9 cellular contexts compared by ENCODE assay signal in genomic region chr10:119395287-119396007, GRCh38.
DNase-seq lines count a peak whose midpoint lies in the region; ATAC-seq and TF ChIP-seq lines count a peak whose summit lies in the region.
"Had no signal": no experiment of that assay in that cellular context is flagged by ENCODE, and none has a peak within 500 bp of the region (broad histone marks: within the 10 kb centered on the region; RNA-seq: fewer than 3 reads in every experiment).

No MANE protein-coding gene starts in this region.

- peak overlapping the region; percentile 59 for H3K27ac ChIP-seq in fibroblast of lung (ENCODE audit: insufficient read depth, low read length)
- H3K27ac ChIP-seq in naive thymus-derived CD4-positive, alpha-beta T cell (ENCODE audit: low read depth, low read length) = no peak overlapping the region

- CTCF ChIA-PET in naive thymus-derived CD4-positive, alpha-beta T cell (lab: Charles Lee) = no interaction called here

- H3K27me3 Mint-ChIP-seq in CD14-positive monocyte (ENCODE audit: low read depth in 3 of 3) = peaks cover 0 to 1% (median 0%) of the 10 kb centered on the region in 3 donors
- H3K27me3 Mint-ChIP-seq in naive thymus-derived CD4-positive, alpha-beta T cell = no peaks in the 10 kb centered on the region

- TF ChIP-seq CTCF in CD14-positive monocyte (IDR thresholded peaks at IDR 0.05) (no peak), fibroblast of lung (conservative IDR thresholded peaks at IDR 0.05 in 1 of 2, IDR thresholded peaks at IDR 0.05 in 1 of 2; ENCODE audit: low read depth in 1 of 2, low read length in 2 of 2) (no peak)

- peak; percentile 80 for ATAC-seq in naive thymus-derived CD4-positive, alpha-beta T cell
- no peak for ATAC-seq in GM18861 (IDR thresholded peaks at IDR 0.05; ENCODE audit: unreplicated experiment)
- ATAC-seq in HG03135 (IDR thresholded peaks at IDR 0.05; ENCODE audit: unreplicated experiment) = no peak

- intact Hi-C loops in CD14-positive monocyte (cut with micrococcal nuclease) = loop anchor here in 1 of 2 donors (10.0 kb wide), 1 partner anchor 91 kb away; no protein-coding TSS in a partner anchor
- intact Hi-C loops in naive thymus-derived CD4-positive, alpha-beta T cell (cut with micrococcal nuclease) = loop anchor here in 1 of 2 donors (2.0 kb wide), 1 partner anchor 15 kb away; no protein-coding TSS in a partner anchor

- no peaks in the 10 kb centered on the region for H3K27me3 ChIP-seq in fibroblast of lung (ENCODE audit: control insufficient read depth, insufficient read depth, low read length)
- no peaks in the 10 kb centered on the region for H3K27me3 ChIP-seq in naive thymus-derived CD4-positive, alpha-beta T cell (ENCODE audit: control insufficient read depth in 2 of 2, insufficient read depth in 2 of 2, low read length in 2 of 2)

- no peaks in the 10 kb centered on the region for H3K9me3 ChIP-seq in fibroblast of lung (ENCODE audit: control insufficient read depth, insufficient read depth, low read depth, low read length)
- no peaks in the 10 kb centered on the region for H3K9me3 ChIP-seq in naive thymus-derived CD4-positive, alpha-beta T cell (ENCODE audit: control insufficient read depth in 2 of 3, low read length in 3 of 3)

- peaks cover 12% of the 10 kb centered on the region for H3K4me1 ChIP-seq in fibroblast of lung (ENCODE audit: control insufficient read depth, extremely low read depth, insufficient read depth, low read length)
- no peaks in the 10 kb centered on the region for H3K4me1 ChIP-seq in naive thymus-derived CD4-positive, alpha-beta T cell (ENCODE audit: control insufficient read depth in 2 of 2, insufficient read depth in 2 of 2, low read length in 2 of 2)

- no peak overlapping the region for H3K4me2 ChIP-seq in fibroblast of lung (ENCODE audit: extremely low read depth, insufficient read depth, low read length)

- peak overlapping the region; percentile 97 to 99 (median 98) for H3K27ac Mint-ChIP-seq in CD14-positive monocyte
- peak overlapping the region in 5 of 9 donors; percentile 13 to 78 (median 43) for H3K27ac Mint-ChIP-seq in naive thymus-derived CD4-positive, alpha-beta T cell

- no peak overlapping the region for H2AFZ ChIP-seq in fibroblast of lung (ENCODE audit: low read length)

- DNase-seq in CD14-positive monocyte (ENCODE audit: low spot score) (peak; percentile 84), OCI-M1 (lab: John Stamatoyannopoulos, UW) (peak; percentile 25), fibroblast of lung (ENCODE audit: low read depth in 2 of 2) (peak; percentile 51 to 74), kidney tubule cell (ENCODE audit: low spot score) (no peak), erythroblast (lab: John Stamatoyannopoulos, UW) (no peak)
- DNase-seq in naive thymus-derived CD4-positive, alpha-beta T cell = no peak
- DNase-seq: Calu3 had no signal

- peaks cover 22 to 31% of the 10 kb centered on the region in 2 donors for H3K36me3 Mint-ChIP-seq in CD14-positive monocyte
- H3K36me3 Mint-ChIP-seq in naive thymus-derived CD4-positive, alpha-beta T cell = peaks cover 7 to 15% (median 10%) of the 10 kb centered on the region in 5 donors

- POLR2A ChIA-PET in naive thymus-derived CD4-positive, alpha-beta T cell (lab: Charles Lee) = no interaction called here

- peaks cover 0 to 3% (median 0%) of the 10 kb centered on the region in 7 donors for H3K9me3 Mint-ChIP-seq in CD14-positive monocyte
- H3K9me3 Mint-ChIP-seq in naive thymus-derived CD4-positive, alpha-beta T cell = peaks cover 0 to 2% (median 0%) of the 10 kb centered on the region in 11 donors

- peaks cover 46% of the 10 kb centered on the region for H3K4me1 Mint-ChIP-seq in CD14-positive monocyte
- peaks cover 11 to 25% (median 13%) of the 10 kb centered on the region in 7 donors for H3K4me1 Mint-ChIP-seq in naive thymus-derived CD4-positive, alpha-beta T cell

- peaks cover 15% of the 10 kb centered on the region for H3K36me3 ChIP-seq in fibroblast of lung (ENCODE audit: control insufficient read depth, insufficient read depth, low read length)
- peaks cover 0 to 37% (median 4%) of the 10 kb centered on the region in 3 experiments for H3K36me3 ChIP-seq in naive thymus-derived CD4-positive, alpha-beta T cell (ENCODE audit: control insufficient read depth in 2 of 3, insufficient read depth in 3 of 3, low read length in 3 of 3)

- H3K79me2 ChIP-seq in fibroblast of lung (ENCODE audit: control insufficient read depth, insufficient read depth, low read length) = peaks cover 1% of the 10 kb centered on the region

- H3K4me3 ChIP-seq in fibroblast of lung (replicated peaks in 1 of 4; ENCODE audit: control extremely low read depth in 1 of 4, insufficient read depth in 1 of 4, low read depth in 3 of 4, low read length in 4 of 4) = no peak overlapping the region
- H3K4me3 ChIP-seq in naive thymus-derived CD4-positive, alpha-beta T cell (ENCODE audit: low read length) = no peak overlapping the region

- peak overlapping the region in 1 of 2 donors; percentile 63 for H3K4me3 Mint-ChIP-seq in CD14-positive monocyte
- no peak overlapping the region for H3K4me3 Mint-ChIP-seq in naive thymus-derived CD4-positive, alpha-beta T cell

- no peaks in the 10 kb centered on the region for H4K20me1 ChIP-seq in fibroblast of lung (ENCODE audit: control insufficient read depth, extremely low read depth, insufficient read depth, low read length)

- TF ChIP-seq POLR2A in erythroblast (IDR thresholded peaks at IDR 0.05; ENCODE audit: low read length) = no peak

- no peak overlapping the region for H3K9ac ChIP-seq in fibroblast of lung (ENCODE audit: insufficient read depth, low read length)

Comparison
In these comparisons a context has a peak if more than half of its experiments do, and no peak if none do; other contexts are left out.
1. DNase-seq: peak in CD14-positive monocyte (single experiment), OCI-M1 (single experiment) and fibroblast of lung (2 of 2); none in naive thymus-derived CD4-positive, alpha-beta T cell (0 of 9), kidney tubule cell (single experiment) and erythroblast (0 of 2).